ENCODE assay signal across 8 cellular contexts in genomic region chr7:64618785-64619456, GRCh38. TPM values are rescaled to one million over a fixed set of nuclear protein-coding genes. Genes with fewer than 3 reads are reported as not detected.
DNase-seq lines count a peak whose midpoint lies in the region; ATAC-seq and TF ChIP-seq lines count a peak whose summit lies in the region.

No MANE protein-coding gene starts in this region.

- no peaks in the 10 kb centered on the region for H3K9me2 ChIP-seq in SU-DHL-6 (replicated peaks; ENCODE audit: insufficient read depth, low read length)

- H3K9ac ChIP-seq in SU-DHL-6 (ENCODE audit: low read length) = no peak overlapping the region

- TF ChIP-seq CTCF in SU-DHL-6 (IDR thresholded peaks at IDR 0.05; ENCODE audit: insufficient read depth, low read length, poor library complexity, severe bottlenecking) = peak; percentile 43
- peak; percentile 5 for TF ChIP-seq CTCF in foreskin fibroblast (IDR thresholded peaks at IDR 0.05; ENCODE audit: low read depth, low read length)
- TF ChIP-seq CTCF in retinal pigment epithelial cell (conservative IDR thresholded peaks at IDR 0.05; ENCODE audit: low read depth, low read length) = peak; percentile 37

- H3K4me3 ChIP-seq in SU-DHL-6 (ENCODE audit: insufficient read depth, low read length, poor library complexity, severe bottlenecking) (no peak overlapping the region), foreskin fibroblast (ENCODE audit: low read depth in 1 of 2, low read length in 2 of 2) (no peak overlapping the region), retinal pigment epithelial cell (ENCODE audit: low read length) (no peak overlapping the region)

- H3K4me1 Mint-ChIP-seq in activated CD4-positive, alpha-beta T cell treated with anti-CD3 and anti-CD28 coated beads, Interleukin-2, amount 10 ng/mL, durations not matched to agents 7 days and 5 days = no peaks in the 10 kb centered on the region

- 0 out of 2 replicates have a peak, but pooled peaks cover 5% of the 10 kb centered on the region for H3K36me3 ChIP-seq in SU-DHL-6 (ENCODE audit: low read length)

- no peak overlapping the region for H3K27ac ChIP-seq in SU-DHL-6 (ENCODE audit: low read depth, low read length)

- CTCF ChIA-PET in activated CD4-positive, alpha-beta T cell treated with anti-CD3 and anti-CD28 coated beads, Interleukin-2, amount 10 ng/mL, durations not matched to agents 7 days and 5 days (lab: Charles Lee) = no interaction called here

- peaks cover 35% of the 10 kb centered on the region for H3K9me3 Mint-ChIP-seq in activated CD4-positive, alpha-beta T cell treated with anti-CD3 and anti-CD28 coated beads, Interleukin-2, amount 10 ng/mL, durations not matched to agents 7 days and 5 days

- no peak for ATAC-seq in GM18907 (IDR thresholded peaks at IDR 0.05; ENCODE audit: unreplicated experiment)
- no peak for ATAC-seq in HG02884 (IDR thresholded peaks at IDR 0.05; ENCODE audit: unreplicated experiment)

- H3K27me3 Mint-ChIP-seq in activated CD4-positive, alpha-beta T cell treated with anti-CD3 and anti-CD28 coated beads, Interleukin-2, amount 10 ng/mL, durations not matched to agents 7 days and 5 days = no peaks in the 10 kb centered on the region

- H3K4me2 ChIP-seq in SU-DHL-6 (ENCODE audit: low read depth, low read length, poor library complexity, severe bottlenecking) = no peak overlapping the region

- DNase-seq in activated CD4-positive, alpha-beta T cell treated with anti-CD3 and anti-CD28 coated beads, Interleukin-2, amount 10 ng/mL, durations not matched to agents 7 days and 5 days = peak; percentile 48
- DNase-seq in activated CD4-positive, alpha-beta T cell treated with anti-CD3 and anti-CD28 coated beads, Interleukin-2, amount 50 U/mL, for 1 hour = no peak
- peak; percentile 69 for DNase-seq in LHCN-M2 (ENCODE audit: low read depth)
- DNase-seq in foreskin fibroblast = peak; percentile 12 to 54
- DNase-seq in retinal pigment epithelial cell (ENCODE audit: low read depth) = peak; percentile 6

- H3K4me3 Mint-ChIP-seq in activated CD4-positive, alpha-beta T cell treated with anti-CD3 and anti-CD28 coated beads, Interleukin-2, amount 10 ng/mL, durations not matched to agents 7 days and 5 days = no peak overlapping the region

- no peaks in the 10 kb centered on the region for H3K36me3 Mint-ChIP-seq in activated CD4-positive, alpha-beta T cell treated with anti-CD3 and anti-CD28 coated beads, Interleukin-2, amount 10 ng/mL, durations not matched to agents 7 days and 5 days (ENCODE audit: low read depth)

- H3K79me2 ChIP-seq in SU-DHL-6 (ENCODE audit: insufficient read depth, low read length) = no peaks in the 10 kb centered on the region

- no peak overlapping the region for H3K27ac Mint-ChIP-seq in activated CD4-positive, alpha-beta T cell treated with anti-CD3 and anti-CD28 coated beads, Interleukin-2, amount 10 ng/mL, durations not matched to agents 7 days and 5 days

- no peaks in the 10 kb centered on the region for H4K20me1 ChIP-seq in SU-DHL-6 (ENCODE audit: low read depth, low read length)

- H3K9me3 ChIP-seq in SU-DHL-6 (ENCODE audit: insufficient read depth, low read length) = peaks cover 38% of the 10 kb centered on the region

- POLR2A ChIA-PET in activated CD4-positive, alpha-beta T cell treated with anti-CD3 and anti-CD28 coated beads, Interleukin-2, amount 10 ng/mL, durations not matched to agents 7 days and 5 days (lab: Charles Lee) = no interaction called here

- no peaks in the 10 kb centered on the region for H3F3A ChIP-seq in SU-DHL-6 (ENCODE audit: insufficient read depth)

- no peaks in the 10 kb centered on the region for H3K27me3 ChIP-seq in SU-DHL-6 (ENCODE audit: low read length)

- H2AFZ ChIP-seq in SU-DHL-6 (ENCODE audit: low read depth, low read length, severe bottlenecking) = no peak overlapping the region

RNA-seq across cellular contexts. Expression of gene ZNF107, which starts 47.0 kb away (rescaled TPM):
- 10 to 100 TPM; 21.8 to 25.6 TPM for total RNA-seq in activated CD4-positive, alpha-beta T cell treated with anti-CD3 and anti-CD28 coated beads, Interleukin-2, amount 10 ng/mL, durations not matched to agents 7 days and 5 days
- total RNA-seq in LHCN-M2 (2014; rRNA removed) = 10.5 and 11.3 TPM in 2 replicates
- 1.2 TPM for polyA plus RNA-seq in LHCN-M2 (2012)

RNA-seq across cellular contexts. Expression of gene ZNF680, which starts 56.0 kb away (rescaled TPM):
- 10 to 100 TPM; 10.2 to 13.5 TPM for total RNA-seq in activated CD4-positive, alpha-beta T cell treated with anti-CD3 and anti-CD28 coated beads, Interleukin-2, amount 10 ng/mL, durations not matched to agents 7 days and 5 days
- 21.6 and 25.3 TPM in 2 replicates for total RNA-seq in LHCN-M2 (2014; rRNA removed)
- 2.6 TPM for polyA plus RNA-seq in LHCN-M2 (2012)
